ENCODE assay signal across 20 cellular contexts in genomic region chr20:8095648-8096572, GRCh38. TPM values are rescaled to one million over a fixed set of nuclear protein-coding genes. Genes with fewer than 3 reads are reported as not detected.
DNase-seq lines count a peak whose midpoint lies in the region; TF ChIP-seq lines count a peak whose summit lies in the region.
"Had no signal": no experiment of that assay in that cellular context is flagged by ENCODE, and none has a peak within 500 bp of the region (broad histone marks: within the 10 kb centered on the region; RNA-seq: fewer than 3 reads in every experiment).

No MANE protein-coding gene starts in this region.

- no peaks in the 10 kb centered on the region for H3K36me3 ChIP-seq in mammary epithelial cell (ENCODE audit: insufficient read depth, low read length)
- H3K36me3 ChIP-seq: SJCRH30 had no signal

- no peak overlapping the region for H3K4me3 Mint-ChIP-seq in MCF 10A (ENCODE audit: unreplicated experiment)
- H3K4me3 Mint-ChIP-seq in endothelial cell (ENCODE audit: unreplicated experiment), result no peak overlapping the region
- H3K4me3 Mint-ChIP-seq: CD4-positive, alpha-beta T cell; IgD-negative memory B cell; natural killer cell treated with Interleukin-12 subunit alpha and Interleukin-12 subunit beta and Interleukin-15 and Interleukin-18, amount 100 ng/mL, for 72 hours; T-helper 17 cell had no signal

- POLR2A ChIA-PET in MCF 10A (lab: Yijun Ruan, JAX), result interaction anchor here (0.6 to 0.7 kb wide), 3 partner anchors 15 to 356 kb away, joined by 3 to 4 read pairs (median 3); no protein-coding TSS in a partner anchor

- DNase-seq in MCF 10A (ENCODE audit: unreplicated experiment) (peak; percentile 34), mammary epithelial cell (no peak), amniotic epithelial cell (ENCODE audit: low read depth) (peak; percentile 58), fibroblast of pulmonary artery (ENCODE audit: low read depth) (peak; percentile 68), stromal cell of bone marrow (ENCODE audit: low read depth) (peak; percentile 60), endothelial cell (ENCODE audit: low spot score) (no peak), foreskin melanocyte (no peak), medulla oblongata (ENCODE audit: extremely low spot score) (no peak)
- DNase-seq: activated CD4-positive, alpha-beta T cell treated with anti-CD3 and anti-CD28 coated beads, Interleukin-2, amount 50 U/mL, for 48 hours; CD4-positive, alpha-beta T cell; DMS79; effector memory CD4-positive, alpha-beta T cell; GOT3; kidney glomerular epithelial cell; NCI-H1694; NCI-H2227 treated with DMSO at 0.1 percent for 48 hours; SJCRH30; T-helper 17 cell had no signal

- intact Hi-C loops in MCF 10A (cut with micrococcal nuclease) (no loop called here), mammary epithelial cell (cut with micrococcal nuclease) (no loop called here)

- no peak overlapping the region for H3K9ac ChIP-seq in mammary epithelial cell (ENCODE audit: insufficient read depth, low read length)

- H3K27ac Mint-ChIP-seq in MCF 10A (ENCODE audit: low read depth, unreplicated experiment) (no peak overlapping the region), endothelial cell (ENCODE audit: unreplicated experiment) (no peak overlapping the region)
- H3K27ac Mint-ChIP-seq: CD4-positive, alpha-beta T cell; IgD-negative memory B cell; natural killer cell treated with Interleukin-12 subunit alpha and Interleukin-12 subunit beta and Interleukin-15 and Interleukin-18, amount 100 ng/mL, for 72 hours; T-helper 17 cell had no signal

- H2AFZ ChIP-seq in mammary epithelial cell (ENCODE audit: low read depth, low read length), result no peak overlapping the region

- no peak overlapping the region for H3K27ac ChIP-seq in mammary epithelial cell (ENCODE audit: insufficient read depth, low read depth, low read length)
- H3K27ac ChIP-seq: SJCRH30 had no signal

- no TSS peak for BruUV-seq in MCF 10A (replicated peaks; lab: Mats Ljungman, UMichigan)
- no TSS peak for BruUV-seq in mammary epithelial cell (replicated peaks; lab: Mats Ljungman, UMichigan)

- WGBS in mammary epithelial cell (ENCODE audit: low coverage, missing lambda C conversion rate), result 54% methylated on average over 5 of the region's 5 CpGs

- H3K4me2 ChIP-seq in mammary epithelial cell (ENCODE audit: insufficient read depth, low read depth, low read length), result no peak overlapping the region

- H3K27me3 ChIP-seq in mammary epithelial cell (ENCODE audit: insufficient read depth, low read length), result no peaks in the 10 kb centered on the region
- H3K27me3 ChIP-seq: SJCRH30 had no signal

- no peaks in the 10 kb centered on the region for H3K9me3 ChIP-seq in mammary epithelial cell (replicated peaks; ENCODE audit: insufficient read depth, low read length)
- H3K9me3 ChIP-seq: SJCRH30 had no signal

- TF ChIP-seq CTCF in MCF 10A (IDR thresholded peaks at IDR 0.05; ENCODE audit: unreplicated experiment), result no peak
- TF ChIP-seq CTCF in mammary epithelial cell (conservative IDR thresholded peaks at IDR 0.05 in 1 of 2, IDR thresholded peaks at IDR 0.05 in 1 of 2; ENCODE audit: extremely low read depth in 1 of 2, insufficient read depth in 1 of 2, low read depth in 1 of 2, low read length in 2 of 2), result no peak
- TF ChIP-seq CTCF in fibroblast of pulmonary artery (IDR thresholded peaks at IDR 0.05; ENCODE audit: low read length, missing control alignments), result no peak
- no peak for TF ChIP-seq CTCF in endothelial cell (IDR thresholded peaks at IDR 0.05; ENCODE audit: unreplicated experiment)

- H3K36me3 Mint-ChIP-seq in MCF 10A (ENCODE audit: insufficient read depth, unreplicated experiment) (no peaks in the 10 kb centered on the region), endothelial cell (ENCODE audit: low read depth, unreplicated experiment) (no peaks in the 10 kb centered on the region)
- H3K36me3 Mint-ChIP-seq: IgD-negative memory B cell; natural killer cell treated with Interleukin-12 subunit alpha and Interleukin-12 subunit beta and Interleukin-15 and Interleukin-18, amount 100 ng/mL, for 72 hours had no signal

- CTCF ChIA-PET in MCF 10A (lab: Yijun Ruan, JAX) (interaction anchor here (1.0 to 1.4 kb wide), 2 partner anchors 51 to 626 kb away, joined by 3 to 4 read pairs; no protein-coding TSS in a partner anchor), mammary epithelial cell (lab: Charles Lee; ENCODE audit: low non-redundant PET) (no interaction called here)

- H3K4me3 ChIP-seq in mammary epithelial cell (replicated peaks in 1 of 3; ENCODE audit: insufficient read depth in 1 of 3, low read depth in 2 of 3, low read length in 3 of 3), result no peak overlapping the region
- no peak overlapping the region for H3K4me3 ChIP-seq in fibroblast of pulmonary artery (replicated peaks; ENCODE audit: low read depth, low read length)
- H3K4me3 ChIP-seq: SJCRH30 had no signal

- H3K4me1 ChIP-seq in mammary epithelial cell (ENCODE audit: insufficient read depth, low read length), result no peaks in the 10 kb centered on the region
- H3K4me1 ChIP-seq: SJCRH30 had no signal

- H3K4me1 Mint-ChIP-seq in MCF 10A (ENCODE audit: insufficient read depth, unreplicated experiment), result peaks cover 6% of the 10 kb centered on the region
- no peaks in the 10 kb centered on the region for H3K4me1 Mint-ChIP-seq in endothelial cell (ENCODE audit: unreplicated experiment)
- H3K4me1 Mint-ChIP-seq: IgD-negative memory B cell, T-helper 17 cell had no signal

- dilution Hi-C loops in mammary epithelial cell (cut with HindIII; ENCODE audit: low sequenced_read_pairs), result no loop called here

- H3K9me3 Mint-ChIP-seq in MCF 10A (ENCODE audit: unreplicated experiment) (no peaks in the 10 kb centered on the region), endothelial cell (ENCODE audit: unreplicated experiment) (no peaks in the 10 kb centered on the region)
- H3K9me3 Mint-ChIP-seq: CD4-positive, alpha-beta T cell; IgD-negative memory B cell; natural killer cell treated with Interleukin-12 subunit alpha and Interleukin-12 subunit beta and Interleukin-15 and Interleukin-18, amount 100 ng/mL, for 72 hours had no signal

- no peaks in the 10 kb centered on the region for H3K79me2 ChIP-seq in mammary epithelial cell (ENCODE audit: insufficient read depth, low read length)

- in situ Hi-C loops in mammary epithelial cell (cut with MboI; ENCODE audit: low sequenced_read_pairs in 2 of 2), result no loop called here

- H3K27me3 Mint-ChIP-seq in MCF 10A (ENCODE audit: insufficient read depth, unreplicated experiment), result no peaks in the 10 kb centered on the region
- H3K27me3 Mint-ChIP-seq in endothelial cell (ENCODE audit: unreplicated experiment), result no peaks in the 10 kb centered on the region

- H4K20me1 ChIP-seq in mammary epithelial cell (ENCODE audit: insufficient read depth, low read length), result no peaks in the 10 kb centered on the region

RNA-seq across cellular contexts. Expression of gene PLCB1, which starts 36.2 kb away (rescaled TPM):
- 5.9 and 8.2 TPM in 2 replicates for total RNA-seq in MCF 10A (2022)
- total RNA-seq in mammary epithelial cell, result 1 to 10 TPM in 1 of 2 donors, under 1 TPM in 1; 0.31 to 3.3 TPM
- polyA plus RNA-seq in mammary epithelial cell, result 2.1 TPM
- polyA minus RNA-seq in mammary epithelial cell, result not detected
- total RNA-seq in endothelial cell (ENCODE audit: unreplicated experiment), result 8.1 TPM

Comparison
In these comparisons a context has a peak if more than half of its experiments do, and no peak if none do; other contexts are left out.
1. DNase-seq: peak in MCF 10A (single experiment), amniotic epithelial cell (single experiment), fibroblast of pulmonary artery (single experiment) and stromal cell of bone marrow (single experiment); none in mammary epithelial cell (single experiment), endothelial cell (single experiment), foreskin melanocyte (single experiment) and medulla oblongata (single experiment).